ENCODE assay signal across 9 cellular contexts in the genomic region with DNA sequence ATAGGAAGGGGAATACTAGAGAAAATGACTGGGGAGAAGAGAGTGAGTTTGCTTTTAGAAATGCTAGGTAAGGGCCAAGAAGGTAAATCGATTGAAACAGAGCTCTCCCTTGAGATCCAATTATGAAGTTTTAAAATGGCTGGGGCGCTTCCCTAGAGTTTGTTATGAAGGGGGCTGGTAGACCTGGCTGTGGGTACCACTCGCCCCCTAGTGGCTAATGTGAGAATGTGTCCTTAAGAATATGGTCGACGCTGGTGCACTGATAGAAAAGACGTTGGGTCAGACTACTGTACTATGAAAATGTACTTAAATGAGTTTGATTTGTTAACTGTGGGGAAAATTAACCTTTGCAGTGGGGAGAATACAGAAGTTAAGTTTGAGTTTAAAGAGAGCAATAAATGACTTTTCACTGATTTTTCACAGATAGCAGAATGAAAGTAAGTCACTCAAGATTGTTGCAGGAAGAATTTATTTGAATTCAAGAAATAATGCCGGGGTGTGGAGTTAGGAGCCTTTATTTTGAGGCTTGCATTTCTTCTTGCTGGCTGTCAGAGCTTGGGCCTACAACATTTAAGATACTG. TPM values are rescaled to one million over a fixed set of nuclear protein-coding genes. Genes with fewer than 3 reads are reported as not detected.
DNase-seq lines count a peak whose midpoint lies in the region; ATAC-seq and TF ChIP-seq lines count a peak whose summit lies in the region.
"Had no signal": no experiment of that assay in that cellular context is flagged by ENCODE, and none has a peak within 500 bp of the region (broad histone marks: within the 10 kb centered on the region; RNA-seq: fewer than 3 reads in every experiment).

No MANE protein-coding gene starts in this region.

- H3K9me3 ChIP-seq in HCT116 (ENCODE audit: control insufficient read depth in 1 of 2, insufficient read depth in 1 of 2, low read depth in 1 of 2, low read length in 2 of 2) (no peaks in the 10 kb centered on the region), Loucy (ENCODE audit: insufficient read depth, low read depth, low read length) (no peaks in the 10 kb centered on the region)

- CTCF ChIA-PET in HCT116 (lab: Charles Lee): interaction anchor here (0.6 to 2.6 kb wide), 35 partner anchors 9 to 377 kb away, joined by 3 to 30 read pairs (median 4); a partner anchor contains a TSS

- TF ChIP-seq POLR2A in HCT116 (IDR thresholded peaks at IDR 0.05; ENCODE audit: borderline replicate concordance, extremely low read depth, insufficient read depth, insufficient read length): no peak

- peak; percentile 97 for ATAC-seq in HCT116
- ATAC-seq in Right ventricle myocardium superior (ENCODE audit: poor library complexity): peak; percentile 97

- RAD21 ChIA-PET in HCT116 (lab: Charles Lee; ENCODE audit: low non-redundant PET in 1 of 2, low total read pairs in 2 of 2, uncharacterized antibody in 2 of 2, unreplicated experiment in 2 of 2): interaction anchor here (0.6 to 1.0 kb wide), 5 partner anchors 30 to 74 kb away, joined by 3 to 6 read pairs (median 3); no protein-coding TSS in a partner anchor

- H4K20me1 ChIP-seq in HCT116 (ENCODE audit: insufficient read depth): no peaks in the 10 kb centered on the region
- no peaks in the 10 kb centered on the region for H4K20me1 ChIP-seq in Loucy (ENCODE audit: insufficient read depth, low read length, poor library complexity, severe bottlenecking)

- no TSS peak for BruUV-seq in HCT116 (replicated peaks; lab: Mats Ljungman, UMichigan)

- intact Hi-C loops in HCT116 (cut with micrococcal nuclease) (loop anchor here (2.0 to 5.0 kb wide), 2 partner anchors 55 to 326 kb away; no protein-coding TSS in a partner anchor), Right ventricle myocardium superior (cut with DNase I) (loop anchor here (2.0 to 10.0 kb wide), 2 partner anchors 55 to 379 kb away; no protein-coding TSS in a partner anchor)

- H3K4me3 ChIP-seq in GM12865 (ENCODE audit: low read depth, low read length): peak overlapping the region; percentile 15; the same call in 1 of the 2 replicates
- peak overlapping the region; percentile 11 to 40; a peak in 3 of 4 replicates for H3K4me3 ChIP-seq in HCT116 (replicated peaks in 1 of 2; ENCODE audit: low read depth in 1 of 2, low read length in 2 of 2)
- peak overlapping the region; percentile 55 for H3K4me3 ChIP-seq in Loucy (ENCODE audit: low read length, poor library complexity, severe bottlenecking)
- H3K4me3 ChIP-seq: skin epidermis had no signal

- H3K27ac ChIP-seq in HCT116 (ENCODE audit: low read depth, low read length): no peak overlapping the region; the same call in 1 of the 2 replicates
- H3K27ac ChIP-seq: skin epidermis had no signal

- no peaks in the 10 kb centered on the region for H3F3A ChIP-seq in Loucy (ENCODE audit: low read depth)

- no peaks in the 10 kb centered on the region for H3K79me2 ChIP-seq in HCT116 (ENCODE audit: insufficient read depth, low read length)
- H3K79me2 ChIP-seq in Loucy (ENCODE audit: insufficient read depth, low read length): no peaks in the 10 kb centered on the region

- H3K9me2 ChIP-seq in HCT116 (ENCODE audit: insufficient read depth) (no peaks in the 10 kb centered on the region), Loucy (replicated peaks; ENCODE audit: low read depth, low read length) (no peaks in the 10 kb centered on the region)

- H3K9ac ChIP-seq in HCT116 (ENCODE audit: low read length) (peak overlapping the region; percentile 3; the same call in 1 of the 2 replicates), Loucy (ENCODE audit: low read depth, low read length, poor library complexity, severe bottlenecking) (no peak overlapping the region)

- H2AFZ ChIP-seq in HCT116 (ENCODE audit: low read depth, low read length, poor library complexity, severe bottlenecking) (peak overlapping the region; percentile 96), Loucy (ENCODE audit: low read length) (peak overlapping the region; percentile 84)

- H3K27me3 ChIP-seq in HCT116 (ENCODE audit: insufficient read depth, low read length): no peaks in the 10 kb centered on the region
- no peaks in the 10 kb centered on the region for H3K27me3 ChIP-seq in Loucy (ENCODE audit: insufficient read depth, low read length, poor library complexity, severe bottlenecking)

- TF ChIP-seq RAD21 in HCT116 (IDR thresholded peaks at IDR 0.05; ENCODE audit: low read depth): peak; percentile 91

- TF ChIP-seq CTCF in GM12865 (IDR thresholded peaks at IDR 0.05; ENCODE audit: insufficient read depth, low read depth, low read length, missing control alignments): peak; percentile 90
- TF ChIP-seq CTCF in HCT116 (IDR thresholded peaks at IDR 0.05 in 2 of 3, conservative IDR thresholded peaks at IDR 0.05 in 1 of 3; ENCODE audit: borderline replicate concordance in 1 of 3, insufficient read depth in 1 of 3, low read depth in 2 of 3, low read length in 2 of 3): peak; percentile 87 to 99 (median 96)
- TF ChIP-seq CTCF in Loucy (conservative IDR thresholded peaks at IDR 0.05; ENCODE audit: low read length): peak; percentile 96

- peaks cover 0 to 26% of the 10 kb centered on the region in 2 experiments; a peak in 2 of 4 replicates for H3K4me1 ChIP-seq in HCT116 (ENCODE audit: control insufficient read depth in 1 of 2, insufficient read depth in 2 of 2, low read length in 2 of 2)
- H3K4me1 ChIP-seq in Loucy (ENCODE audit: insufficient read depth, low read length, poor library complexity, severe bottlenecking): peaks cover 5% of the 10 kb centered on the region

- H3K36me3 ChIP-seq in HCT116 (ENCODE audit: control insufficient read depth in 1 of 2, insufficient read depth in 2 of 2, low read length in 2 of 2) (no peaks in the 10 kb centered on the region), Loucy (ENCODE audit: insufficient read depth, low read length) (no peaks in the 10 kb centered on the region)

- H3K4me2 ChIP-seq in HCT116 (ENCODE audit: low read length) (peak overlapping the region; percentile 67), Loucy (ENCODE audit: low read depth, low read length, poor library complexity, severe bottlenecking) (peak overlapping the region; percentile 67)

- peak; percentile 77 for DNase-seq in GM12865 (ENCODE audit: low read depth)
- peak; percentile 75 for DNase-seq in HCT116 (ENCODE audit: low read depth, low spot score)
- DNase-seq in RPMI7951 (ENCODE audit: low read depth): peak; percentile 76
- peak; percentile 43 for DNase-seq in activated naive CD4-positive, alpha-beta T cell treated with anti-CD3 and anti-CD28 coated beads, Interleukin-2, amount 50 U/mL, for 16 hours
- DNase-seq in Right ventricle myocardium superior: no peak
- DNase-seq in renal cortical epithelial cell (ENCODE audit: low read depth): peak; percentile 60
- DNase-seq in OCI-M2 (lab: John Stamatoyannopoulos, UW; ENCODE audit: unreplicated experiment): no peak

- POLR2A ChIA-PET in HCT116 (lab: Charles Lee): interaction anchor here (0.9 kb wide), 1 partner anchor 30 kb away, joined by 4 read pairs; no protein-coding TSS in a partner anchor

TF ChIP-seq in HCT116, 20 proteins besides CTCF, POLR2A, EP300 and RAD21:
- TF ChIP-seq CBX3 (IDR thresholded peaks at IDR 0.05; ENCODE audit: low read depth) (peak; percentile 82), ZNF274 (IDR thresholded peaks at IDR 0.05; ENCODE audit: low read depth, low read length) (no peak), POLR2AphosphoS5 (IDR thresholded peaks at IDR 0.05; ENCODE audit: low read depth, low read length) (0 out of 2 replicates have a peak, but pooled peaks have one; percentile 29), SP1 (IDR thresholded peaks at IDR 0.05; ENCODE audit: low read depth) (0 out of 2 replicates have a peak, but pooled peaks have one; percentile 29), JUND (IDR thresholded peaks at IDR 0.05) (no peak), SIN3A (IDR thresholded peaks at IDR 0.05; ENCODE audit: low read depth) (0 out of 2 replicates have a peak, but pooled peaks have one; percentile 18), YY1 (IDR thresholded peaks at IDR 0.05; ENCODE audit: extremely low read depth, insufficient replicate concordance, low read depth, low read length) (peak; percentile 82)
- TF ChIP-seq, protein P1, sequence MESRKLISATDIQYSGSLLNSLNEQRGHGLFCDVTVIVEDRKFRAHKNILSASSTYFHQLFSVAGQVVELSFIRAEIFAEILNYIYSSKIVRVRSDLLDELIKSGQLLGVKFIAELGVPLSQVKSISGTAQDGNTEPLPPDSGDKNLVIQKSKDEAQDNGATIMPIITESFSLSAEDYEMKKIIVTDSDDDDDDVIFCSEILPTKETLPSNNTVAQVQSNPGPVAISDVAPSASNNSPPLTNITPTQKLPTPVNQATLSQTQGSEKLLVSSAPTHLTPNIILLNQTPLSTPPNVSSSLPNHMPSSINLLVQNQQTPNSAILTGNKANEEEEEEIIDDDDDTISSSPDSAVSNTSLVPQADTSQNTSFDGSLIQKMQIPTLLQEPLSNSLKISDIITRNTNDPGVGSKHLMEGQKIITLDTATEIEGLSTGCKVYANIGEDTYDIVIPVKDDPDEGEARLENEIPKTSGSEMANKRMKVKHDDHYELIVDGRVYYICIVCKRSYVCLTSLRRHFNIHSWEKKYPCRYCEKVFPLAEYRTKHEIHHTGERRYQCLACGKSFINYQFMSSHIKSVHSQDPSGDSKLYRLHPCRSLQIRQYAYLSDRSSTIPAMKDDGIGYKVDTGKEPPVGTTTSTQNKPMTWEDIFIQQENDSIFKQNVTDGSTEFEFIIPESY (IDR thresholded peaks at IDR 0.05; ENCODE audit: extremely low read depth, insufficient replicate concordance, low read length): no peak
- TF ChIP-seq, protein P2, sequence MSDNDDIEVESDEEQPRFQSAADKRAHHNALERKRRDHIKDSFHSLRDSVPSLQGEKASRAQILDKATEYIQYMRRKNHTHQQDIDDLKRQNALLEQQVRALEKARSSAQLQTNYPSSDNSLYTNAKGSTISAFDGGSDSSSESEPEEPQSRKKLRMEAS (IDR thresholded peaks at IDR 0.05): peak; percentile 39

RNA-seq across cellular contexts. Expression of a gene that starts 9.2 kb away (rescaled TPM):
- total RNA-seq in HCT116 (2021; ENCODE audit: unreplicated experiment) (not detected), Right ventricle myocardium superior (not detected), renal cortical epithelial cell (0.15 TPM in 1 of 2 replicates, not detected in the other)
- 0.04 TPM in 1 of 2 replicates, not detected in the other for polyA plus RNA-seq in HCT116 (2012)
- total RNA-seq in RPMI7951 (2014; rRNA removed; shearing (Covaris generic)): not detected in 2 replicates

RNA-seq across cellular contexts. Expression of a gene that starts 42.5 kb away (rescaled TPM):
- total RNA-seq in HCT116 (2021; ENCODE audit: unreplicated experiment) (14.3 TPM), Right ventricle myocardium superior (2.5 TPM), renal cortical epithelial cell (33.1 and 68.9 TPM in 2 replicates)
- 5.9 and 6.1 TPM in 2 replicates for polyA plus RNA-seq in HCT116 (2012)
- total RNA-seq in RPMI7951 (2014; rRNA removed; shearing (Covaris generic)): 6.4 and 7.4 TPM in 2 replicates

RNA-seq across cellular contexts. Expression of a gene that starts 45.0 kb away (rescaled TPM):
- total RNA-seq in HCT116 (2021; ENCODE audit: unreplicated experiment) (0.64 TPM), Right ventricle myocardium superior (not detected), renal cortical epithelial cell (8.5 and 19.1 TPM in 2 replicates)
- polyA plus RNA-seq in HCT116 (2012): 0.35 and 0.47 TPM in 2 replicates
- total RNA-seq in RPMI7951 (2014; rRNA removed; shearing (Covaris generic)): 0.39 and 0.48 TPM in 2 replicates

Comparison
In these comparisons a context has a peak if more than half of its experiments do, and no peak if none do; other contexts are left out.
1. DNase-seq: peak in GM12865 (single experiment), HCT116 (single experiment), RPMI7951 (single experiment), activated naive CD4-positive, alpha-beta T cell treated with anti-CD3 and anti-CD28 coated beads, Interleukin-2, amount 50 U/mL, for 16 hours (single experiment) and renal cortical epithelial cell (single experiment); none in Right ventricle myocardium superior (single experiment) and OCI-M2 (single experiment).
2. Peak in every context shown above with its lines, with median percentiles within 50 percentile points of each other: H3K4me3 ChIP-seq and CTCF ChIP-seq.